ENCODE assay signal across 3 cellular contexts in the genomic region with DNA sequence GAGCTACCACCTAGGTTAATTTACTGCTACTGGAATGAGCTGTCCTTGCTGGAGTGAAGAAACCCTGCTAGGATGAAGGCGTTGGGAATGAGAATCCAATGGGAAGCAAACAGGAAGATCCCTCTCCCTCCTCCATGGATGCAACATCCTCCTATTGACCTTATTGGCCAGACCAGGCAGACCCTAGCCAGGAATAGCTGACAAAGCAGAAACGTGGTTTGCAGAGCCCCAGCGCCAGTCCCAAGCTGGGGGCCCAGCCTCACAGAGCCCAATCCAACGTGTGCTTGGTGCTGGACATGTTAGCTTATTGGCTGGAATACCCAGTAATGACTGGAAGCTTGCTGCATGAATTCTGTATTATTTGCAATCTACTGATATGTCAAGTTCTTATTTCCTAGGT.
A peak's percentile ranks its signal among the peaks of the same experiment; 100 is the strongest.
TF ChIP-seq lines count a peak whose summit lies in the region.

No MANE protein-coding gene starts in this region.

TF ChIP-seq in A549, 52 proteins besides CTCF, POLR2A, EP300 and RAD21:
- TF ChIP-seq PHF8 (IDR thresholded peaks at IDR 0.05; ENCODE audit: borderline replicate concordance, low read depth) (no peak), MAFK (IDR thresholded peaks at IDR 0.05; ENCODE audit: partially characterized antibody) (peak; percentile 46)

TF ChIP-seq in GM23338, 12 proteins besides CTCF, POLR2A, EP300 and RAD21:
- TF ChIP-seq STAT1 (IDR thresholded peaks at IDR 0.05; ENCODE audit: unreplicated experiment) (no peak), EZH2 (IDR thresholded peaks at IDR 0.05; ENCODE audit: low read depth, unreplicated experiment) (no peak), JUNB (IDR thresholded peaks at IDR 0.05; ENCODE audit: unreplicated experiment) (no peak)
- TF ChIP-seq, protein P1, sequence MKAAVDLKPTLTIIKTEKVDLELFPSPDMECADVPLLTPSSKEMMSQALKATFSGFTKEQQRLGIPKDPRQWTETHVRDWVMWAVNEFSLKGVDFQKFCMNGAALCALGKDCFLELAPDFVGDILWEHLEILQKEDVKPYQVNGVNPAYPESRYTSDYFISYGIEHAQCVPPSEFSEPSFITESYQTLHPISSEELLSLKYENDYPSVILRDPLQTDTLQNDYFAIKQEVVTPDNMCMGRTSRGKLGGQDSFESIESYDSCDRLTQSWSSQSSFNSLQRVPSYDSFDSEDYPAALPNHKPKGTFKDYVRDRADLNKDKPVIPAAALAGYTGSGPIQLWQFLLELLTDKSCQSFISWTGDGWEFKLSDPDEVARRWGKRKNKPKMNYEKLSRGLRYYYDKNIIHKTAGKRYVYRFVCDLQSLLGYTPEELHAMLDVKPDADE (IDR thresholded peaks at IDR 0.05): no peak

TF ChIP-seq in H1, 55 proteins besides CTCF, POLR2A, EP300 and RAD21:
- TF ChIP-seq KDM1A (IDR thresholded peaks at IDR 0.05; ENCODE audit: borderline replicate concordance, low read length) (no peak), MAFK (IDR thresholded peaks at IDR 0.05; ENCODE audit: low read depth, low read length) (0 out of 2 replicates have a peak, but pooled peaks have one; percentile 28)
TF ChIP-seq in H1: peak in this region for 1.
